ENCODE assay signal across 1 cellular context in the genomic region with DNA sequence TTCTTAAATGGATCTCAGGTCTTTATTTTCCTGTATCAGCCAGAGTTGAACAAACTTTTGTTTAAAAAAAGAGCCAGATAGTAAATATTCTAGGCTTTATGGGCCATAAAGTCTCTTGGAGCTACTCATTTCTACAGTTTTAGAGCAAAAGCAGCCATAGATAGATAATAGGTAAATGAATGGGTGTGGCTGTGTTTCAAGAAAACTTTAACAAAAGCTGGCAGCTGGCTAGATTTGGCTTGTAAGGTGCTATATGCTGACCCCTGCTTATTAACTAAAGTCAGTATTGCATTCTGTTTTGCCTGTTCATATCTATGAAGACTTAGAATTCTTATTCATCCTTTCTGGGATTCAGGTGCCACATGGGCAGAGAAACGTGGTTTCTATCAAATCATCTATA.
TF ChIP-seq lines count a peak whose summit lies in the region.

No MANE protein-coding gene starts in this region.

TF ChIP-seq in K562, 482 proteins besides CTCF, POLR2A, EP300 and RAD21 (continued from another document):
- TF ChIP-seq ZNF592 (IDR thresholded peaks at IDR 0.05) = peak; percentile 67; the same call in 1 of the 2 replicates
- TF ChIP-seq ZNF24 (IDR thresholded peaks at IDR 0.05) = no peak
- no peak for TF ChIP-seq ZNF609 (CRISPR knock-in tag; IDR thresholded peaks at IDR 0.05; ENCODE audit: borderline replicate concordance)
- peak; percentile 24; the same call in 1 of the 2 replicates for TF ChIP-seq DPF2 (IDR thresholded peaks at IDR 0.05)
- 0 out of 2 replicates have a peak, but pooled peaks have one; percentile 23 for TF ChIP-seq SOX6 (IDR thresholded peaks at IDR 0.05)
- TF ChIP-seq CBFA2T3 (IDR thresholded peaks at IDR 0.05) = peak; percentile 43
- TF ChIP-seq GATAD2B (IDR thresholded peaks at IDR 0.05; ENCODE audit: borderline replicate concordance) = no peak
- TF ChIP-seq, protein P1, sequence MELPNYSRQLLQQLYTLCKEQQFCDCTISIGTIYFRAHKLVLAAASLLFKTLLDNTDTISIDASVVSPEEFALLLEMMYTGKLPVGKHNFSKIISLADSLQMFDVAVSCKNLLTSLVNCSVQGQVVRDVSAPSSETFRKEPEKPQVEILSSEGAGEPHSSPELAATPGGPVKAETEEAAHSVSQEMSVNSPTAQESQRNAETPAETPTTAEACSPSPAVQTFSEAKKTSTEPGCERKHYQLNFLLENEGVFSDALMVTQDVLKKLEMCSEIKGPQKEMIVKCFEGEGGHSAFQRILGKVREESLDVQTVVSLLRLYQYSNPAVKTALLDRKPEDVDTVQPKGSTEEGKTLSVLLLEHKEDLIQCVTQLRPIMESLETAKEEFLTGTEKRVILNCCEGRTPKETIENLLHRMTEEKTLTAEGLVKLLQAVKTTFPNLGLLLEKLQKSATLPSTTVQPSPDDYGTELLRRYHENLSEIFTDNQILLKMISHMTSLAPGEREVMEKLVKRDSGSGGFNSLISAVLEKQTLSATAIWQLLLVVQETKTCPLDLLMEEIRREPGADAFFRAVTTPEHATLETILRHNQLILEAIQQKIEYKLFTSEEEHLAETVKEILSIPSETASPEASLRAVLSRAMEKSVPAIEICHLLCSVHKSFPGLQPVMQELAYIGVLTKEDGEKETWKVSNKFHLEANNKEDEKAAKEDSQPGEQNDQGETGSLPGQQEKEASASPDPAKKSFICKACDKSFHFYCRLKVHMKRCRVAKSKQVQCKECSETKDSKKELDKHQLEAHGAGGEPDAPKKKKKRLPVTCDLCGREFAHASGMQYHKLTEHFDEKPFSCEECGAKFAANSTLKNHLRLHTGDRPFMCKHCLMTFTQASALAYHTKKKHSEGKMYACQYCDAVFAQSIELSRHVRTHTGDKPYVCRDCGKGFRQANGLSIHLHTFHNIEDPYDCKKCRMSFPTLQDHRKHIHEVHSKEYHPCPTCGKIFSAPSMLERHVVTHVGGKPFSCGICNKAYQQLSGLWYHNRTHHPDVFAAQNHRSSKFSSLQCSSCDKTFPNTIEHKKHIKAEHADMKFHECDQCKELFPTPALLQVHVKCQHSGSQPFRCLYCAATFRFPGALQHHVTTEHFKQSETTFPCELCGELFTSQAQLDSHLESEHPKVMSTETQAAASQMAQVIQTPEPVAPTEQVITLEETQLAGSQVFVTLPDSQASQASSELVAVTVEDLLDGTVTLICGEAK (IDR thresholded peaks at IDR 0.05) = peak; percentile 88
- TF ChIP-seq, protein P1 (CRISPR knock-in tag; IDR thresholded peaks at IDR 0.05) = no peak
